Comparison of ENCODE assay signal across 14 cellular contexts in the genomic region with DNA sequence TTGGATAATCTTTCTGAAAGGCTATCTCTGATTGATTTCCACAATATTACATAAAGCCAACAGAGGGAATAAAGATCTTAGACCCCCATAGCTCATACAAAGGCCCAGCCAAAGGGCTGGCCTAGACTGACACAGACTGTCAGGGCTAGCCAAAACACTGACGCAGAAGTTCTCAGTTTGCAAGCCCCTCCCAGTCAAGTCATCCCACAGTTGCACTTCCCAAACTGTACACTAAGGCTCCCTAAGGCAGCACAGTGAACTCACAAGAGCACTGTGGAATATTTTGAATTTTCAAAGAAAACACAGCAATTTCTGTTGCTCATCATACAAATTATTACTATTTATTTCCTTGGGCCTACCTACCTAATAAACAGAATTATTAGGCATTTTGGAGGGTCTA.
DNase-seq lines count a peak whose midpoint lies in the region; ATAC-seq and TF ChIP-seq lines count a peak whose summit lies in the region.
"Had no signal": no experiment of that assay in that cellular context is flagged by ENCODE, and none has a peak within 500 bp of the region (broad histone marks: within the 10 kb centered on the region; RNA-seq: fewer than 3 reads in every experiment).

No MANE protein-coding gene starts in this region.

- POLR2A ChIA-PET in AG04450 (lab: Yijun Ruan, JAX): no interaction called here

- DNase-seq in AG04450 (ENCODE audit: low read depth, low spot score) (peak; percentile 2), GM04504 (ENCODE audit: low read depth) (peak; percentile 13), fibroblast of the conjunctiva (ENCODE audit: low read depth) (peak; percentile 10), prostate gland (ENCODE audit: low spot score) (no peak), NCI-H2171 treated with DMSO at 0.1 percent for 48 hours (lab: John Stamatoyannopoulos, UW) (no peak), HUDEP-2 (lab: John Stamatoyannopoulos, UW; ENCODE audit: unreplicated experiment in 76 of 76) (no peak)
- DNase-seq: activated CD4-positive, CD25-positive, alpha-beta regulatory T cell; NCI-H2029; NCI-H526; retina had no signal

- peak; percentile 32; the same call in 1 of the 2 replicates for TF ChIP-seq CTCF in AG04450 (IDR thresholded peaks at IDR 0.05; ENCODE audit: low read depth, low read length)
- peak; percentile 6; the same call in 1 of the 2 replicates for TF ChIP-seq CTCF in WI38 (IDR thresholded peaks at IDR 0.05; ENCODE audit: low read depth, low read length)
- no peak for TF ChIP-seq CTCF in prostate gland (IDR thresholded peaks at IDR 0.05)

- no peaks in the 10 kb centered on the region for H3K4me1 ChIP-seq in prostate gland (replicated peaks)
- H3K4me1 ChIP-seq: gastroesophageal sphincter had no signal

- 56% methylated on average over 1 of the region's 1 CpG for WGBS in prostate gland

- TF ChIP-seq POLR2A in prostate gland (IDR thresholded peaks at IDR 0.05): no peak

- CTCF ChIA-PET in AG04450 (lab: Charles Lee): interaction anchor here (0.5 to 0.6 kb wide), 2 partner anchors 175 to 430 kb away, joined by 3 to 7 read pairs; no protein-coding TSS in a partner anchor

- H3K27ac ChIP-seq in AG04450 (ENCODE audit: low read depth, low read length) (no peak overlapping the region), prostate gland (no peak overlapping the region)
- H3K27ac ChIP-seq: gastroesophageal sphincter had no signal

- H3K27me3 ChIP-seq in AG04450 (ENCODE audit: control insufficient read depth, insufficient read depth, low read length) (peaks cover 6% of the 10 kb centered on the region), prostate gland (replicated peaks; ENCODE audit: insufficient read depth) (peaks cover 2% of the 10 kb centered on the region)

- H3K36me3 ChIP-seq in prostate gland: no peaks in the 10 kb centered on the region
- H3K36me3 ChIP-seq: gastroesophageal sphincter had no signal

- no peak for ATAC-seq in HG02981 (IDR thresholded peaks at IDR 0.05; ENCODE audit: unreplicated experiment)
- ATAC-seq: gastroesophageal sphincter had no signal

- no peak overlapping the region for H3K4me3 ChIP-seq in AG04450 (ENCODE audit: low read depth, low read length)
- H3K4me3 ChIP-seq in WI38 (ENCODE audit: low read depth, low read length): no peak overlapping the region
- H3K4me3 ChIP-seq in prostate gland: no peak overlapping the region
- H3K4me3 ChIP-seq: gastroesophageal sphincter, lung had no signal

- intact Hi-C loops in prostate gland (cut with DNase I): no loop called here

- H3K9me3 ChIP-seq in AG04450 (ENCODE audit: control insufficient read depth, insufficient read depth, low read length) (no peaks in the 10 kb centered on the region), prostate gland (no peaks in the 10 kb centered on the region)
- H3K9me3 ChIP-seq: gastroesophageal sphincter had no signal

Comparison
In these comparisons a context has a peak if more than half of its experiments do, and no peak if none do; other contexts are left out.
1. DNase-seq: peak in AG04450 (single experiment), GM04504 (single experiment) and fibroblast of the conjunctiva (single experiment); none in prostate gland (single experiment), NCI-H2171 treated with DMSO at 0.1 percent for 48 hours (single experiment) and HUDEP-2 (0 of 76).
2. CTCF ChIP-seq: peak in AG04450 (single experiment) and WI38 (single experiment); none in prostate gland (0 of 4).